20 cellular contexts compared by ENCODE assay signal in the genomic region with DNA sequence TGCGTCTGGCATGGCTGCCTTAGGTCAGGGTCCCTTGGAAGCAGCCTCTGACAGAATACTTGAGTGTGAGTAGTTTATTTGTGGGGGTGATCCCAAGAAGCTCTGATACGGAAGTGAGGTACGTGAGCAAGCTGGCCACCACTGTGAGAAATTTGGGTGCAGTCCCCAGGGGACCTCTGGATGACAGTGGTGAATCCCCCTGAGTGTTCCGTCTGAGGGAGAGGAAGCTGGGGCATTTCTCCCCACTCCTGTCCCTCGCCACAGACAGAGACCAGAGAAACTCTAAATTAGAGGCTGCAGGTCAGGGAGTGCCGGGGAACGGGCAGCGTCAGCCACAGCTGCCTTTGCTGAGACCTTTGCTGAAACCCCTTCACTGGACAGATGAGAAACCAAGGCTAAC.
A peak's percentile ranks its signal among the peaks of the same experiment; 100 is the strongest.
DNase-seq lines count a peak whose midpoint lies in the region; ATAC-seq and TF ChIP-seq lines count a peak whose summit lies in the region.
"Had no signal": no experiment of that assay in that cellular context is flagged by ENCODE, and none has a peak within 500 bp of the region (broad histone marks: within the 10 kb centered on the region; RNA-seq: fewer than 3 reads in every experiment).

No MANE protein-coding gene starts in this region.

- no peaks in the 10 kb centered on the region for H3K36me3 Mint-ChIP-seq in naive B cell
- H3K36me3 Mint-ChIP-seq: CD4-positive, alpha-beta memory T cell had no signal

- 75 to 84% (median 78%) methylated on average over 8 of the region's 8 CpGs for WGBS in spleen, 5 donors

- H3K4me3 ChIP-seq in BLaER1 (no peak overlapping the region), Loucy (ENCODE audit: low read length, poor library complexity, severe bottlenecking) (no peak overlapping the region), spleen (no peak overlapping the region)
- H3K4me3 ChIP-seq: GM23248, SJSA1 had no signal

- peak; percentile 65 to 75 for ATAC-seq in naive B cell (ENCODE audit: low read depth in 2 of 2)
- ATAC-seq in GM18498 (IDR thresholded peaks at IDR 0.05; ENCODE audit: unreplicated experiment), result no peak
- no peak for ATAC-seq in HG02763 (IDR thresholded peaks at IDR 0.05; ENCODE audit: unreplicated experiment)

- H3K4me3 Mint-ChIP-seq in naive B cell, result peak overlapping the region in 6 of 8 donors; percentile 29 to 78 (median 59)
- H3K4me3 Mint-ChIP-seq: CD4-positive, alpha-beta memory T cell had no signal

- peaks cover 99% of the 10 kb centered on the region for H3K4me1 ChIP-seq in BLaER1
- H3K4me1 ChIP-seq in Loucy (ENCODE audit: insufficient read depth, low read length, poor library complexity, severe bottlenecking), result peaks cover 39% of the 10 kb centered on the region
- H3K4me1 ChIP-seq in spleen, result peaks cover 0 to 46% (median 10%) of the 10 kb centered on the region in 6 donors
- H3K4me1 ChIP-seq: SJSA1 had no signal

- no peaks in the 10 kb centered on the region for H3K79me2 ChIP-seq in Loucy (ENCODE audit: insufficient read depth, low read length)

- DNase-seq in naive B cell (peak; percentile 32), spleen (peak; percentile 57), activated T-cell treated with anti-CD3 and anti-CD28 coated beads for 4 hours (no peak)
- DNase-seq: AML-193; Calu3; CD4-positive, alpha-beta memory T cell; GM23248; HCEC 1CT; NCI-H1417 treated with DMSO at 0.1 percent for 48 hours; NCI-H2029; NCI-H2171 treated with DMSO at 0.1 percent for 48 hours; NCI-H446 treated with DMSO at 0.1 percent for 48 hours; NCI-H748 treated with DMSO at 0.1 percent for 48 hours; OCI-M1 had no signal

- no peaks in the 10 kb centered on the region for H3F3A ChIP-seq in Loucy (ENCODE audit: low read depth)

- H4K20me1 ChIP-seq in BLaER1, result no peaks in the 10 kb centered on the region
- H4K20me1 ChIP-seq in Loucy (ENCODE audit: insufficient read depth, low read length, poor library complexity, severe bottlenecking), result no peaks in the 10 kb centered on the region

- no peak for TF ChIP-seq CTCF in Loucy (conservative IDR thresholded peaks at IDR 0.05; ENCODE audit: low read length)
- TF ChIP-seq CTCF in spleen (IDR thresholded peaks at IDR 0.05 in 8 of 11, conservative IDR thresholded peaks at IDR 0.05 in 3 of 11), result no peak

- TF ChIP-seq POLR2A in spleen (IDR thresholded peaks at IDR 0.05), result no peak

- intact Hi-C loops in spleen (cut with DNase I; ENCODE audit: low total_unique reads), result no loop called here

- H3K4me1 Mint-ChIP-seq in naive B cell, result peaks cover 25 to 53% (median 26%) of the 10 kb centered on the region in 3 donors
- H3K4me1 Mint-ChIP-seq: CD4-positive, alpha-beta memory T cell had no signal

- peak overlapping the region; percentile 94 for H3K4me2 ChIP-seq in BLaER1
- no peak overlapping the region for H3K4me2 ChIP-seq in Loucy (ENCODE audit: low read depth, low read length, poor library complexity, severe bottlenecking)

- H3K27me3 ChIP-seq in BLaER1 (no peaks in the 10 kb centered on the region), Loucy (ENCODE audit: insufficient read depth, low read length, poor library complexity, severe bottlenecking) (no peaks in the 10 kb centered on the region), spleen (replicated peaks in 1 of 7) (no peaks in the 10 kb centered on the region)
- H3K27me3 ChIP-seq: SJSA1 had no signal

- peak overlapping the region; percentile 53 to 87 (median 68) for H3K27ac Mint-ChIP-seq in naive B cell
- H3K27ac Mint-ChIP-seq: CD4-positive, alpha-beta memory T cell had no signal

- H3K9ac ChIP-seq in BLaER1 (peak overlapping the region; percentile 81), Loucy (ENCODE audit: low read depth, low read length, poor library complexity, severe bottlenecking) (peak overlapping the region; percentile 65)
- H3K9ac ChIP-seq: GM23248 had no signal

- H3K9me3 Mint-ChIP-seq in naive B cell, result no peaks in the 10 kb centered on the region
- H3K9me3 Mint-ChIP-seq: CD4-positive, alpha-beta memory T cell had no signal

- no peaks in the 10 kb centered on the region for H3K9me2 ChIP-seq in Loucy (replicated peaks; ENCODE audit: low read depth, low read length)

- H3K9me3 ChIP-seq in BLaER1 (0 out of 2 replicates have a peak, but pooled peaks cover 6% of the 10 kb centered on the region), Loucy (ENCODE audit: insufficient read depth, low read depth, low read length) (no peaks in the 10 kb centered on the region), spleen (no peaks in the 10 kb centered on the region)
- H3K9me3 ChIP-seq: SJSA1 had no signal

- peaks cover 0 to 9% (median 0%) of the 10 kb centered on the region in 3 donors for H3K27me3 Mint-ChIP-seq in naive B cell

- no peaks in the 10 kb centered on the region for H3K36me3 ChIP-seq in BLaER1
- no peaks in the 10 kb centered on the region for H3K36me3 ChIP-seq in Loucy (ENCODE audit: insufficient read depth, low read length)
- no peaks in the 10 kb centered on the region for H3K36me3 ChIP-seq in spleen
- H3K36me3 ChIP-seq: SJSA1 had no signal

- peak overlapping the region; percentile 97 for H3K27ac ChIP-seq in BLaER1
- no peak overlapping the region for H3K27ac ChIP-seq in spleen
- H3K27ac ChIP-seq: GM23248, RWPE1, SJSA1 had no signal

- no peak overlapping the region for H2AFZ ChIP-seq in Loucy (ENCODE audit: low read length)
- H2AFZ ChIP-seq: GM23248 had no signal

Comparison
In these comparisons a context has a peak if more than half of its experiments do, and no peak if none do; other contexts are left out.
1. ATAC-seq: peak in naive B cell (2 of 2); none in GM18498 (single experiment) and HG02763 (single experiment).